13 cellular contexts compared by ENCODE assay signal in genomic region chr17:82247856-82248671, GRCh38. TPM values are rescaled to one million over a fixed set of nuclear protein-coding genes. Genes with fewer than 3 reads are reported as not detected.
A peak's percentile ranks its signal among the peaks of the same experiment; 100 is the strongest.
DNase-seq lines count a peak whose midpoint lies in the region; ATAC-seq and TF ChIP-seq lines count a peak whose summit lies in the region.
"Had no signal": no experiment of that assay in that cellular context is flagged by ENCODE, and none has a peak within 500 bp of the region (broad histone marks: within the 10 kb centered on the region; RNA-seq: fewer than 3 reads in every experiment).

No MANE protein-coding gene starts in this region.

- TF ChIP-seq CTCF in RWPE2 (IDR thresholded peaks at IDR 0.05; ENCODE audit: poor library complexity, severe bottlenecking) (no peak), left ventricle myocardium inferior (IDR thresholded peaks at IDR 0.05; ENCODE audit: borderline replicate concordance) (no peak)

- peaks cover 98% of the 10 kb centered on the region for H3K36me3 ChIP-seq in RWPE2 (ENCODE audit: low read depth)
- peaks cover 97% of the 10 kb centered on the region for H3K36me3 ChIP-seq in left ventricle myocardium inferior

- H3K27ac ChIP-seq in RWPE2 (ENCODE audit: poor library complexity, severe bottlenecking) (peak overlapping the region; percentile 91), left ventricle myocardium inferior (replicated peaks) (peak overlapping the region; percentile 75)

- H3K27ac Mint-ChIP-seq in T-helper 1 cell treated with Interleukin-12 subunit alpha and Interleukin-12 subunit beta and Interleukin-4 antibody, amounts not matched to agents 30 μg/mL and 1 μg/mL, for 36 hours = peak overlapping the region; percentile 15
- peak overlapping the region; percentile 73 for H3K27ac Mint-ChIP-seq in stimulated activated naive B cell treated with anti-CD40 and anti-IgM and Interleukin-4, amounts not matched to agents 10 μg/mL and 1 μg/mL and 100 μg/mL, for 72 hours
- H3K27ac Mint-ChIP-seq: T-helper 2 cell treated with Interferon-gamma antibody and Interleukin-4, amounts not matched to agents 5 μg/mL and 100 μg/mL, for 36 hours had no signal

- peaks cover 30% of the 10 kb centered on the region for H3K4me1 ChIP-seq in RWPE2 (ENCODE audit: insufficient read depth, poor library complexity, severe bottlenecking)
- H3K4me1 ChIP-seq in left ventricle myocardium inferior = peaks cover 63% of the 10 kb centered on the region

- no peaks in the 10 kb centered on the region for H3K27me3 Mint-ChIP-seq in T-helper 1 cell treated with Interleukin-12 subunit alpha and Interleukin-12 subunit beta and Interleukin-4 antibody, amounts not matched to agents 30 μg/mL and 1 μg/mL, for 36 hours (ENCODE audit: low read depth)
- no peaks in the 10 kb centered on the region for H3K27me3 Mint-ChIP-seq in stimulated activated naive B cell treated with anti-CD40 and anti-IgM and Interleukin-4, amounts not matched to agents 10 μg/mL and 1 μg/mL and 100 μg/mL, for 72 hours

- ATAC-seq in RWPE2 (ENCODE audit: low read depth) (no peak), HG03045 (IDR thresholded peaks at IDR 0.05; ENCODE audit: unreplicated experiment) (no peak)
- no peak for ATAC-seq in stimulated activated naive B cell treated with anti-CD40 and anti-IgM and Interleukin-4, amounts not matched to agents 10 μg/mL and 1 μg/mL and 100 μg/mL, for 72 hours (replicated peaks)

- DNase-seq in T-helper 1 cell = no peak
- no peak for DNase-seq in RWPE2 (ENCODE audit: low spot score)
- no peak for DNase-seq in left ventricle myocardium inferior
- no peak for DNase-seq in stimulated activated naive B cell treated with anti-CD40 and anti-IgM and Interleukin-4, amounts not matched to agents 10 μg/mL and 1 μg/mL and 100 μg/mL, for 72 hours
- DNase-seq in anterior cingulate cortex (lab: John Stamatoyannopoulos, UW) = no peak
- no peak for DNase-seq in DMS 273 (lab: John Stamatoyannopoulos, UW; ENCODE audit: unreplicated experiment)
- DNase-seq: activated CD4-positive, alpha-beta T cell treated with anti-CD3 and anti-CD28 coated beads, Interleukin-2, amount 50 U/mL, for 4 hours; stimulated activated CD4-positive, alpha-beta T cell treated with anti-CD3 and anti-CD28 coated beads, Interleukin-4, amount 100 ng/mL, for 1 hour had no signal

- H3K4me3 ChIP-seq in RWPE2 (ENCODE audit: severe bottlenecking) (no peak overlapping the region), left ventricle myocardium inferior (no peak overlapping the region)
- H3K4me3 ChIP-seq: hepatocyte, lung had no signal

- H3K9me3 Mint-ChIP-seq in T-helper 1 cell treated with Interleukin-12 subunit alpha and Interleukin-12 subunit beta and Interleukin-4 antibody, amounts not matched to agents 30 μg/mL and 1 μg/mL, for 36 hours = no peaks in the 10 kb centered on the region
- H3K9me3 Mint-ChIP-seq in stimulated activated naive B cell treated with anti-CD40 and anti-IgM and Interleukin-4, amounts not matched to agents 10 μg/mL and 1 μg/mL and 100 μg/mL, for 72 hours = no peaks in the 10 kb centered on the region
- H3K9me3 Mint-ChIP-seq: T-helper 2 cell treated with Interferon-gamma antibody and Interleukin-4, amounts not matched to agents 5 μg/mL and 100 μg/mL, for 36 hours had no signal

- H3K9me3 ChIP-seq in RWPE2 (ENCODE audit: severe bottlenecking) (no peaks in the 10 kb centered on the region), left ventricle myocardium inferior (replicated peaks) (no peaks in the 10 kb centered on the region)

- H3K4me1 Mint-ChIP-seq in T-helper 1 cell treated with Interleukin-12 subunit alpha and Interleukin-12 subunit beta and Interleukin-4 antibody, amounts not matched to agents 30 μg/mL and 1 μg/mL, for 36 hours (ENCODE audit: low read depth) = peaks cover 9% of the 10 kb centered on the region
- peaks cover 26 to 31% of the 10 kb centered on the region in 2 donors for H3K4me1 Mint-ChIP-seq in stimulated activated naive B cell treated with anti-CD40 and anti-IgM and Interleukin-4, amounts not matched to agents 10 μg/mL and 1 μg/mL and 100 μg/mL, for 72 hours

- no peak overlapping the region for H3K4me3 Mint-ChIP-seq in T-helper 1 cell treated with Interleukin-12 subunit alpha and Interleukin-12 subunit beta and Interleukin-4 antibody, amounts not matched to agents 30 μg/mL and 1 μg/mL, for 36 hours
- peak overlapping the region; percentile 14 to 62 for H3K4me3 Mint-ChIP-seq in stimulated activated naive B cell treated with anti-CD40 and anti-IgM and Interleukin-4, amounts not matched to agents 10 μg/mL and 1 μg/mL and 100 μg/mL, for 72 hours
- H3K4me3 Mint-ChIP-seq: T-helper 2 cell treated with Interferon-gamma antibody and Interleukin-4, amounts not matched to agents 5 μg/mL and 100 μg/mL, for 36 hours had no signal

- peaks cover 54% of the 10 kb centered on the region for H3K36me3 Mint-ChIP-seq in T-helper 1 cell treated with Interleukin-12 subunit alpha and Interleukin-12 subunit beta and Interleukin-4 antibody, amounts not matched to agents 30 μg/mL and 1 μg/mL, for 36 hours (ENCODE audit: low read depth)
- H3K36me3 Mint-ChIP-seq in stimulated activated naive B cell treated with anti-CD40 and anti-IgM and Interleukin-4, amounts not matched to agents 10 μg/mL and 1 μg/mL and 100 μg/mL, for 72 hours = peaks cover 63 to 64% of the 10 kb centered on the region in 2 donors

- intact Hi-C loops in left ventricle myocardium inferior (cut with micrococcal nuclease) = no loop called here

- no peaks in the 10 kb centered on the region for H3K27me3 ChIP-seq in RWPE2 (ENCODE audit: insufficient read depth, poor library complexity, severe bottlenecking)
- H3K27me3 ChIP-seq in left ventricle myocardium inferior (ENCODE audit: low read depth) = no peaks in the 10 kb centered on the region
- H3K27me3 ChIP-seq: hepatocyte had no signal

RNA-seq across cellular contexts. Expression of gene SLC16A3, which starts 19.2 kb away (rescaled TPM):
- 8.5 TPM for total RNA-seq in left ventricle myocardium inferior

RNA-seq across cellular contexts. Expression of gene CSNK1D, which starts 25.4 kb away (rescaled TPM):
- total RNA-seq in left ventricle myocardium inferior = 61.8 TPM

RNA-seq across cellular contexts. Expression of gene CCDC57, which starts 35.4 kb away (rescaled TPM):
- 8.1 TPM for total RNA-seq in left ventricle myocardium inferior
